ENCODE assay signal across 8 cellular contexts in the genomic region with DNA sequence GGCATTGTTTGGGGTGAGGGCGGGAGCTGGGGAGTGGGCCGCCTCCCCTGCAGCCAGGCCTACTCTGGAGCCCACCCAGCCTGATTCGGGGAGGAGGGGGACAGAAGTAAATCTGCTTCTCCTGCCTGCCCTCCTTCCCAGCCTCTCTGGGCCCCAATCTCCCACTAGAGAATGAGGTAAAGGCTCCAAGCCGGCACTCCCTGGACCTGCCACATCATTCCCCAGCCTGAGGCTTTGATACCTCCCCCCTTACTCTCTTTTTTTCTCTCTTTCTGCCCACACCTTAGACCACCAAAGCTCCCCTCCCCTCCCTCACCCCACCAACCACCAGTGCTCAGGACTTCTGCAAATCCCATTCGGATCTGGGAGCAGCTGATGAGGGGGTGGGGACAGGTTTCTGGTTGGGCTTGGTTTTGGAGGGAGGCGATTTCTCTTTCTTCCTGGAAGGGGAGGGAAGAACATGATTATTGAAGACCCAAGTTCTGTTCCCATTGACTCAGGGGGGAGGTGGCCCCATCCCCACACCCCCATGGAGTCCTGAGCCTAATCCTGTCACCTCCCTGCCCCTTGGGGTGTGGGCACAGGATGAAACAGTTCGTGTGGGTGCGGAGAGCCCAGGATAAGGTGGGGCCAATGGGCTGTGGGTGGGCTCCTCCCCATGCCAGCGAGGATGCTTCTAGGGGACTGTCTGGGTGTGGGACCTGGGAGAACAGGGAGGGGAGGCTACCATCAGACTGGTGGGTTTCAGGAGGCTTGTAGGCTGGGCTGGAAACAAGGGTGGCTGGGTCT.
A peak's percentile ranks its signal among the peaks of the same experiment; 100 is the strongest.
DNase-seq lines count a peak whose midpoint lies in the region; ATAC-seq and TF ChIP-seq lines count a peak whose summit lies in the region.

No MANE protein-coding gene starts in this region.

- H3K4me2 ChIP-seq in OCI-LY3 (ENCODE audit: low read length): peak overlapping the region; percentile 80

- DNase-seq in EH (ENCODE audit: low read depth): peak; percentile 44
- no peak for DNase-seq in globus pallidus (ENCODE audit: low spot score)
- no peak for DNase-seq in NCI-H446 treated with DMSO at 0.1 percent for 48 hours (lab: John Stamatoyannopoulos, UW)
- DNase-seq in DMS53 (lab: John Stamatoyannopoulos, UW): no peak

- no peak for TF ChIP-seq CTCF in OCI-LY3 (IDR thresholded peaks at IDR 0.05; ENCODE audit: low read depth, low read length)

- peaks cover 2% of the 10 kb centered on the region for H3K36me3 ChIP-seq in OCI-LY3 (replicated peaks; ENCODE audit: low read depth, low read length)
- H3K36me3 ChIP-seq in mucosa of rectum (ENCODE audit: control insufficient read depth in 2 of 2, insufficient read depth in 2 of 2, low read length in 2 of 2): no peaks in the 10 kb centered on the region

- H3K9ac ChIP-seq in OCI-LY3 (ENCODE audit: low read length): peak overlapping the region; percentile 95
- H3K9ac ChIP-seq in mucosa of rectum (ENCODE audit: low read depth in 1 of 2, low read length in 2 of 2): peak overlapping the region; percentile 77 to 98

- H2AFZ ChIP-seq in OCI-LY3 (ENCODE audit: low read depth, low read length): no peak overlapping the region

- no peaks in the 10 kb centered on the region for H3K9me3 ChIP-seq in OCI-LY3 (ENCODE audit: insufficient read depth, low read length)
- no peaks in the 10 kb centered on the region for H3K9me3 ChIP-seq in mucosa of rectum (ENCODE audit: control insufficient read depth in 2 of 2, low read length in 2 of 2)

- peak overlapping the region; percentile 88 for H3K4me3 ChIP-seq in OCI-LY3 (ENCODE audit: low read length)
- H3K4me3 ChIP-seq in mucosa of rectum (ENCODE audit: low read length in 2 of 2): peak overlapping the region; percentile 79 to 95

- peaks cover 8% of the 10 kb centered on the region for H4K20me1 ChIP-seq in OCI-LY3 (ENCODE audit: insufficient read depth, low read length)

- H3K27me3 ChIP-seq in OCI-LY3 (ENCODE audit: low read depth, low read length): no peaks in the 10 kb centered on the region
- no peaks in the 10 kb centered on the region for H3K27me3 ChIP-seq in mucosa of rectum (ENCODE audit: control insufficient read depth in 2 of 2, insufficient read depth in 2 of 2, low read length in 2 of 2)

- peaks cover 44% of the 10 kb centered on the region for H3K4me1 ChIP-seq in OCI-LY3 (ENCODE audit: low read length)
- H3K4me1 ChIP-seq in mucosa of rectum (ENCODE audit: control insufficient read depth in 2 of 2, insufficient read depth in 2 of 2, low read length in 2 of 2): peaks cover 44 to 53% of the 10 kb centered on the region in 2 donors

- peaks cover 74% of the 10 kb centered on the region for H3K79me2 ChIP-seq in OCI-LY3 (ENCODE audit: low read length)

- H3K27ac ChIP-seq in OCI-LY3 (ENCODE audit: low read length) (peak overlapping the region; percentile 73), cingulate gyrus (ENCODE audit: low read depth, low read length) (peak overlapping the region; percentile 98), mucosa of rectum (ENCODE audit: low read depth in 2 of 2, low read length in 2 of 2) (peak overlapping the region; percentile 84 to 94)

- no peak for ATAC-seq in HG03520 (IDR thresholded peaks at IDR 0.05; ENCODE audit: unreplicated experiment)
